19 cellular contexts compared by ENCODE assay signal in the genomic region with DNA sequence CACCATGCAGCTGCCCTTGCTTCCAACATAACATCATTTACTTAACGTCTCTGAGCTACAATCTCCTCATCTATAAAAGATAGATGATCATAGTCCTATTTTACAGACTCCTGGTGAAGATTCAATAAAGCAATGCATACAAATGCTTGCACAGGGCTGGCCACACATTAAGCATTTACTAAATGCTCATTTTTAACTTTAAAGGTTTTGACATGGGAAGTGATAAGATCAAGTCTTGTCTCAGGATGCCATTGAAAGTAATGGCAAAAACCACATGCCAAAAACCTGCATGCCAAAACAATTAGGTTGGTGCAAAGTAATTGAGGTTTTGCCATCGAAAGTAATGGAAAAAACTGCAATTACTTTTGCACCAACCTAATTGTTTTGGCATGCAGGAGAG.
DNase-seq lines count a peak whose midpoint lies in the region; ATAC-seq, FAIRE-seq and TF ChIP-seq lines count a peak whose summit lies in the region.
"Had no signal": no experiment of that assay in that cellular context is flagged by ENCODE, and none has a peak within 500 bp of the region (broad histone marks: within the 10 kb centered on the region; RNA-seq: fewer than 3 reads in every experiment).

No MANE protein-coding gene starts in this region.

- TF ChIP-seq CTCF in PC-9 (conservative IDR thresholded peaks at IDR 0.05) (no peak), astrocyte (IDR thresholded peaks at IDR 0.05; ENCODE audit: insufficient read depth, low read depth, low read length) (no peak)

- H3K4me1 ChIP-seq in BLaER1: peaks cover 42% of the 10 kb centered on the region
- H3K4me1 ChIP-seq in PC-9 (replicated peaks; ENCODE audit: insufficient read depth): peaks cover 29% of the 10 kb centered on the region
- no peaks in the 10 kb centered on the region for H3K4me1 ChIP-seq in astrocyte (ENCODE audit: insufficient read depth, low read length)
- H3K4me1 ChIP-seq: HAP-1 had no signal

- H3K4me2 ChIP-seq in BLaER1 (peak overlapping the region; percentile 47; the same call in 1 of the 2 replicates), PC-9 (0 out of 2 replicates have a peak overlapping the region, but pooled peaks have one; percentile 69), astrocyte (ENCODE audit: low read length) (no peak overlapping the region)

- H3K4me1 Mint-ChIP-seq in astrocyte (ENCODE audit: low read depth, unreplicated experiment): peaks cover 11% of the 10 kb centered on the region
- peaks cover 3% of the 10 kb centered on the region for H3K4me1 Mint-ChIP-seq in activated naive CD4-positive, alpha-beta T cell treated with anti-CD3 and anti-CD28 coated beads for 36 hours (ENCODE audit: low read depth)
- peaks cover 12 to 32% of the 10 kb centered on the region in 2 donors for H3K4me1 Mint-ChIP-seq in stimulated activated naive B cell treated with anti-CD40 and anti-IgM and Interleukin-4, amounts not matched to agents 10 μg/mL and 1 μg/mL and 100 μg/mL, for 72 hours

- H3K9ac ChIP-seq in BLaER1 (no peak overlapping the region), astrocyte (ENCODE audit: low read length) (no peak overlapping the region)
- H3K9ac ChIP-seq: BLaER1 treated with 17β-estradiol and CSF1 and Interleukin-3, amounts not matched to agents 10 nM and 100 nM; GM23248 had no signal

- H3K9me2 ChIP-seq in PC-9 (ENCODE audit: insufficient read depth): no peaks in the 10 kb centered on the region

- no peaks in the 10 kb centered on the region for H4K20me1 ChIP-seq in BLaER1
- no peaks in the 10 kb centered on the region for H4K20me1 ChIP-seq in PC-9 (ENCODE audit: insufficient read depth)
- no peaks in the 10 kb centered on the region for H4K20me1 ChIP-seq in astrocyte (ENCODE audit: insufficient read depth, low read length)
- H4K20me1 ChIP-seq: BLaER1 treated with 17β-estradiol and CSF1 and Interleukin-3, amounts not matched to agents 10 nM and 100 nM had no signal

- peaks cover 20% of the 10 kb centered on the region for H3F3A ChIP-seq in PC-9 (ENCODE audit: insufficient read depth, low read depth)

- no peak overlapping the region for H3K27ac ChIP-seq in BLaER1
- H3K27ac ChIP-seq in PC-9: no peak overlapping the region
- no peak overlapping the region for H3K27ac ChIP-seq in astrocyte (ENCODE audit: low read depth, low read length)
- H3K27ac ChIP-seq: BLaER1 treated with 17β-estradiol and CSF1 and Interleukin-3, amounts not matched to agents 10 nM and 100 nM; GM23248 had no signal

- H3K36me3 ChIP-seq in BLaER1 (no peaks in the 10 kb centered on the region), PC-9 (ENCODE audit: low read depth) (no peaks in the 10 kb centered on the region), astrocyte (ENCODE audit: insufficient read depth, low read length) (no peaks in the 10 kb centered on the region)
- H3K36me3 ChIP-seq: BLaER1 treated with 17β-estradiol and CSF1 and Interleukin-3, amounts not matched to agents 10 nM and 100 nM; HAP-1 had no signal

- H3K4me3 Mint-ChIP-seq in astrocyte (ENCODE audit: unreplicated experiment): no peak overlapping the region
- H3K4me3 Mint-ChIP-seq in activated naive CD4-positive, alpha-beta T cell treated with anti-CD3 and anti-CD28 coated beads for 36 hours: no peak overlapping the region
- no peak overlapping the region for H3K4me3 Mint-ChIP-seq in stimulated activated naive B cell treated with anti-CD40 and anti-IgM and Interleukin-4, amounts not matched to agents 10 μg/mL and 1 μg/mL and 100 μg/mL, for 72 hours
- H3K4me3 Mint-ChIP-seq: CD8-positive, alpha-beta T cell had no signal

- peak; percentile 37 for DNase-seq in Jurkat, Clone E6-1 (ENCODE audit: low read depth, low spot score)
- DNase-seq in PC-9 (no peak), astrocyte (ENCODE audit: low read depth) (no peak), UCSD-AML1 (lab: John Stamatoyannopoulos, UW; ENCODE audit: unreplicated experiment) (no peak), T-helper 1 cell (no peak)
- no peak for DNase-seq in activated naive CD4-positive, alpha-beta T cell treated with anti-CD3 and anti-CD28 coated beads for 36 hours
- DNase-seq in stimulated activated naive B cell treated with anti-CD40 and anti-IgM and Interleukin-4, amounts not matched to agents 10 μg/mL and 1 μg/mL and 100 μg/mL, for 72 hours: no peak
- DNase-seq: AML-193; Calu3; CD8-positive, alpha-beta T cell; DMS79 treated with DMSO at 0.1 percent for 48 hours; GDM1; GM23248 had no signal

- H3K27me3 ChIP-seq in BLaER1: no peaks in the 10 kb centered on the region
- no peaks in the 10 kb centered on the region for H3K27me3 ChIP-seq in PC-9 (ENCODE audit: insufficient read depth, low read depth)
- no peaks in the 10 kb centered on the region for H3K27me3 ChIP-seq in astrocyte (ENCODE audit: insufficient read depth, low read length)
- H3K27me3 ChIP-seq: BLaER1 treated with 17β-estradiol and CSF1 and Interleukin-3, amounts not matched to agents 10 nM and 100 nM had no signal

- intact Hi-C loops in PC-9 (cut with micrococcal nuclease; ENCODE audit: unreplicated experiment): no loop called here
- intact Hi-C loops in activated naive CD4-positive, alpha-beta T cell treated with anti-CD3 and anti-CD28 coated beads for 36 hours (cut with micrococcal nuclease): no loop called here

- POLR2A ChIA-PET in PC-9 (lab: Charles Lee; ENCODE audit: unreplicated experiment): no interaction called here

- H3K9me3 Mint-ChIP-seq in astrocyte (ENCODE audit: unreplicated experiment): peaks cover 2% of the 10 kb centered on the region
- H3K9me3 Mint-ChIP-seq in activated naive CD4-positive, alpha-beta T cell treated with anti-CD3 and anti-CD28 coated beads for 36 hours: no peaks in the 10 kb centered on the region
- H3K9me3 Mint-ChIP-seq in stimulated activated naive B cell treated with anti-CD40 and anti-IgM and Interleukin-4, amounts not matched to agents 10 μg/mL and 1 μg/mL and 100 μg/mL, for 72 hours: no peaks in the 10 kb centered on the region
- H3K9me3 Mint-ChIP-seq: CD8-positive, alpha-beta T cell had no signal

- H3K27me3 Mint-ChIP-seq in astrocyte (ENCODE audit: low read depth, unreplicated experiment): peaks cover 8% of the 10 kb centered on the region
- H3K27me3 Mint-ChIP-seq in activated naive CD4-positive, alpha-beta T cell treated with anti-CD3 and anti-CD28 coated beads for 36 hours (ENCODE audit: low read depth): peaks cover 10% of the 10 kb centered on the region
- H3K27me3 Mint-ChIP-seq in stimulated activated naive B cell treated with anti-CD40 and anti-IgM and Interleukin-4, amounts not matched to agents 10 μg/mL and 1 μg/mL and 100 μg/mL, for 72 hours: peaks cover 23 to 37% of the 10 kb centered on the region in 2 donors

- no peaks in the 10 kb centered on the region for H3K36me3 Mint-ChIP-seq in astrocyte (ENCODE audit: low read depth, unreplicated experiment)
- H3K36me3 Mint-ChIP-seq in activated naive CD4-positive, alpha-beta T cell treated with anti-CD3 and anti-CD28 coated beads for 36 hours (ENCODE audit: low read depth): no peaks in the 10 kb centered on the region
- H3K36me3 Mint-ChIP-seq in stimulated activated naive B cell treated with anti-CD40 and anti-IgM and Interleukin-4, amounts not matched to agents 10 μg/mL and 1 μg/mL and 100 μg/mL, for 72 hours: no peaks in the 10 kb centered on the region
- H3K36me3 Mint-ChIP-seq: CD8-positive, alpha-beta T cell had no signal

- no peak overlapping the region for H3K27ac Mint-ChIP-seq in astrocyte (ENCODE audit: unreplicated experiment)
- H3K27ac Mint-ChIP-seq in activated naive CD4-positive, alpha-beta T cell treated with anti-CD3 and anti-CD28 coated beads for 36 hours: no peak overlapping the region
- H3K27ac Mint-ChIP-seq in stimulated activated naive B cell treated with anti-CD40 and anti-IgM and Interleukin-4, amounts not matched to agents 10 μg/mL and 1 μg/mL and 100 μg/mL, for 72 hours: no peak overlapping the region
- H3K27ac Mint-ChIP-seq: CD8-positive, alpha-beta T cell had no signal

- H3K4me3 ChIP-seq in BLaER1: no peak overlapping the region
- no peak overlapping the region for H3K4me3 ChIP-seq in Jurkat, Clone E6-1 (ENCODE audit: low read length)
- H3K4me3 ChIP-seq in PC-9: no peak overlapping the region
- no peak overlapping the region for H3K4me3 ChIP-seq in astrocyte (ENCODE audit: insufficient read depth, low read depth, low read length)
- H3K4me3 ChIP-seq: BLaER1 treated with 17β-estradiol and CSF1 and Interleukin-3, amounts not matched to agents 10 nM and 100 nM; GM23248; HAP-1 had no signal

- H3K79me2 ChIP-seq in PC-9 (ENCODE audit: low read depth) (no peaks in the 10 kb centered on the region), astrocyte (ENCODE audit: insufficient read depth, low read length) (no peaks in the 10 kb centered on the region)

- CTCF ChIA-PET in PC-9 (lab: Charles Lee): interaction anchor here (0.6 kb wide), 1 partner anchor 38 kb away, joined by 3 read pairs; no protein-coding TSS in a partner anchor
- CTCF ChIA-PET in activated naive CD4-positive, alpha-beta T cell treated with anti-CD3 and anti-CD28 coated beads for 36 hours (lab: Charles Lee): no interaction called here

- peak; percentile 9 for FAIRE-seq in astrocyte (lab: Jason Lieb, UNC)
- FAIRE-seq: A204.1, GM12892, GM18507 had no signal

- H3K9me3 ChIP-seq in BLaER1: no peaks in the 10 kb centered on the region
- H3K9me3 ChIP-seq in PC-9 (ENCODE audit: insufficient read depth, low read depth): no peaks in the 10 kb centered on the region
- no peaks in the 10 kb centered on the region for H3K9me3 ChIP-seq in astrocyte (ENCODE audit: insufficient read depth, low read depth, low read length)
- H3K9me3 ChIP-seq: HAP-1 had no signal

- no TSS peak for BruUV-seq in PC-9 (replicated peaks; lab: Mats Ljungman, UMichigan)

- ATAC-seq in stimulated activated naive B cell treated with anti-CD40 and anti-IgM and Interleukin-4, amounts not matched to agents 10 μg/mL and 1 μg/mL and 100 μg/mL, for 72 hours (replicated peaks): no peak
- ATAC-seq: CD8-positive, alpha-beta T cell had no signal

- no peak overlapping the region for H2AFZ ChIP-seq in PC-9
- no peak overlapping the region for H2AFZ ChIP-seq in astrocyte (ENCODE audit: low read depth, low read length)
- H2AFZ ChIP-seq: GM23248 had no signal
